Comparison of ENCODE assay signal across 7 cellular contexts in the genomic region with DNA sequence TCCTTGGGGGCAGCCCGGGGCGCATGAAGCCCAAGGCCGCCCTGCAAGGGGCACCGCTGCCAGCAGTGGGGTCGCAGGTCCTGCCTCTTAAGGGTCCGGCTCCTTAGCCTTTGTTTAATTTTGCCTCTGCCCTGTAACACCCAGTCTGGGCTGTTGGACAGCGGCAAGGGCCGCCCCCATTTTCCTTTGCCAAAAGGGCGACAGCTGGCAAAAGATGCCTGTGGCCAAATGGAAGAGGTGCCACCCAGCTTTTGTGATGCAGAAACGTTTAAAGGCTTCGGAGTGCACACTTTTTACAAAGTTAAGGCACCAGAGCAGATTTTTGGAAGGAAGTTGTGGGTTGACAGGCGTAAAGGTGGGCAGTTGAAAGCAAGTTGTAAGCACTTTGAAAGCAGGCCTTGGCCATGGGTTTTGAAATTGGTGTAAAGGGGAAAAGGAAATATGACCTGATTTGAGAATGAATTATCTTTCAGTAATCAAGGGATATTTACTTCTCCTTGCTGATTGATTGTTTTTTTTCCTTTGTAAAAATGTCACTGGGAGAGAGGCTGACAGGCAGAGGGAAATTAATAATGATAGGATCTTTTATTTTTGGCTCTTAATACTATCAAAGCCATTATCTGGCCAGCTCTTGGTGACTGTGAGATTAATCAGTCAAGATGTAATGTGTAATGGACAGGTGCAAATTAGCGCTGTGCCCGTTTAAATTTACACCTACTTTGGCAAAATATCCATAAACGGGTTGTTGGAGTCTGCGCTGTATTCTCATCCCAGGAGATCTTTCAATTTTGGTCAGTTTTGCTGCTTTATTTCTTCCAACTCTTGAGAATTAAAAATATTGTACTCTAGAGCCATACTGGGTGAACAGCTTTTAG. TPM values are rescaled to one million over a fixed set of nuclear protein-coding genes. Genes with fewer than 3 reads are reported as not detected.
DNase-seq lines count a peak whose midpoint lies in the region; ATAC-seq and TF ChIP-seq lines count a peak whose summit lies in the region.

No MANE protein-coding gene starts in this region.

- POLR2A ChIA-PET in activated B cell treated with CpG ODN at 0.5 μM for 24 hours (lab: Charles Lee) = no interaction called here

- no peak for TF ChIP-seq CTCF in activated B cell treated with CpG ODN at 0.5 μM for 24 hours (IDR thresholded peaks at IDR 0.05)
- no peak for TF ChIP-seq CTCF in lower leg skin (IDR thresholded peaks at IDR 0.05)

- intact Hi-C loops in activated B cell treated with CpG ODN at 0.5 μM for 24 hours (cut with micrococcal nuclease) = loop anchor here (1.0 to 10.0 kb wide), 7 partner anchors 45 to 1984 kb away; a partner anchor contains a TSS
- intact Hi-C loops in lower leg skin (cut with DNase I; ENCODE audit: low total_unique reads) = no loop called here

- peak overlapping the region; percentile 82 for H3K4me3 ChIP-seq in lower leg skin (ENCODE audit: low read depth, poor library complexity, severe bottlenecking)

- CTCF ChIA-PET in activated B cell treated with CpG ODN at 0.5 μM for 24 hours (lab: Charles Lee) = no interaction called here

- no peak for TF ChIP-seq POLR2A in lower leg skin (IDR thresholded peaks at IDR 0.05)

- DNase-seq in NCI-H1694 (lab: John Stamatoyannopoulos, UW) = peak; percentile 49
- no peak for DNase-seq in activated B cell treated with CpG ODN at 0.5 μM for 24 hours
- DNase-seq in dermis blood vessel endothelial cell = peak; percentile 48
- peak in 1 of 2 donors; percentile 84 for DNase-seq in lower leg skin (ENCODE audit: low spot score in 2 of 2)
- peak in 2 of 3 experiments; percentile 5 to 17 for DNase-seq in stimulated activated CD4-positive, alpha-beta T cell treated with anti-CD3 and anti-CD28 coated beads, TNF-alpha, amount 100 ng/mL, for 24 hours (ENCODE audit: low read depth in 3 of 3)

- peak overlapping the region; percentile 67 for H3K27ac Mint-ChIP-seq in activated B cell treated with CpG ODN at 0.5 μM for 24 hours

- WGBS in lower leg skin, 2 donors = 13 to 14% methylated on average over 15 to 16 of the region's 16 CpGs

- no peaks in the 10 kb centered on the region for H3K9me3 Mint-ChIP-seq in activated B cell treated with CpG ODN at 0.5 μM for 24 hours

- H3K4me3 Mint-ChIP-seq in activated B cell treated with CpG ODN at 0.5 μM for 24 hours = peak overlapping the region; percentile 82

- peaks cover 11% of the 10 kb centered on the region for H3K36me3 Mint-ChIP-seq in activated B cell treated with CpG ODN at 0.5 μM for 24 hours (ENCODE audit: low read depth)

- H3K27me3 Mint-ChIP-seq in activated B cell treated with CpG ODN at 0.5 μM for 24 hours = no peaks in the 10 kb centered on the region

- ATAC-seq in GM18511 (IDR thresholded peaks at IDR 0.05; ENCODE audit: unreplicated experiment) = peak; percentile 25
- peak; percentile 1 for ATAC-seq in HG02870 (IDR thresholded peaks at IDR 0.05; ENCODE audit: unreplicated experiment)
- peak; percentile 4 for ATAC-seq in activated B cell treated with CpG ODN at 0.5 μM for 24 hours (ENCODE audit: low read depth)

- H3K4me1 Mint-ChIP-seq in activated B cell treated with CpG ODN at 0.5 μM for 24 hours = peaks cover 52% of the 10 kb centered on the region

RNA-seq across cellular contexts. Expression of a gene that starts 1.2 kb away (rescaled TPM):
- total RNA-seq in activated B cell treated with CpG ODN at 0.5 μM for 24 hours (25.7 and 28.4 TPM in 2 replicates), dermis blood vessel endothelial cell (23.3 and 23.8 TPM in 2 replicates), lower leg skin (1 to 10 TPM; 5.4 to 9.9 (median 8.0) TPM)
